Comparison of ENCODE assay signal across 11 cellular contexts in genomic region chr3:79766474-79767193, GRCh38. TPM values are rescaled to one million over a fixed set of nuclear protein-coding genes. Genes with fewer than 3 reads are reported as not detected.
DNase-seq lines count a peak whose midpoint lies in the region; ATAC-seq and TF ChIP-seq lines count a peak whose summit lies in the region.
"Had no signal": no experiment of that assay in that cellular context is flagged by ENCODE, and none has a peak within 500 bp of the region (broad histone marks: within the 10 kb centered on the region; RNA-seq: fewer than 3 reads in every experiment).

No MANE protein-coding gene starts in this region.

- peaks cover 34% of the 10 kb centered on the region for H3K4me1 Mint-ChIP-seq in brain
- H3K4me1 Mint-ChIP-seq in stimulated activated naive B cell treated with anti-CD40 and anti-IgM and Interleukin-4, amounts not matched to agents 10 μg/mL and 1 μg/mL and 100 μg/mL, for 72 hours: no peaks in the 10 kb centered on the region

- no peak overlapping the region for H3K4me3 Mint-ChIP-seq in brain
- no peak overlapping the region for H3K4me3 Mint-ChIP-seq in stimulated activated naive B cell treated with anti-CD40 and anti-IgM and Interleukin-4, amounts not matched to agents 10 μg/mL and 1 μg/mL and 100 μg/mL, for 72 hours
- H3K4me3 Mint-ChIP-seq: T-helper 1 cell treated with Interleukin-12 subunit alpha and Interleukin-12 subunit beta and Interleukin-4 antibody, amounts not matched to agents 30 μg/mL and 1 μg/mL, for 36 hours had no signal

- TF ChIP-seq CTCF in brain (conservative IDR thresholded peaks at IDR 0.05): no peak
- no peak for TF ChIP-seq CTCF in retinal pigment epithelial cell (conservative IDR thresholded peaks at IDR 0.05; ENCODE audit: low read depth, low read length)

- H3K27me3 Mint-ChIP-seq in brain: peaks cover 18% of the 10 kb centered on the region
- H3K27me3 Mint-ChIP-seq in stimulated activated naive B cell treated with anti-CD40 and anti-IgM and Interleukin-4, amounts not matched to agents 10 μg/mL and 1 μg/mL and 100 μg/mL, for 72 hours: peaks cover 0 to 11% of the 10 kb centered on the region in 2 donors

- no peaks in the 10 kb centered on the region for H3K36me3 Mint-ChIP-seq in brain
- H3K36me3 Mint-ChIP-seq in stimulated activated naive B cell treated with anti-CD40 and anti-IgM and Interleukin-4, amounts not matched to agents 10 μg/mL and 1 μg/mL and 100 μg/mL, for 72 hours: no peaks in the 10 kb centered on the region

- H3K27me3 ChIP-seq in HUES64 (ENCODE audit: insufficient read depth, low read length): peaks cover 63% of the 10 kb centered on the region

- no peaks in the 10 kb centered on the region for H3K9me3 ChIP-seq in HUES64 (ENCODE audit: insufficient read depth, low read depth, low read length)

- H3K9ac ChIP-seq in HUES64 (ENCODE audit: low read depth, low read length): no peak overlapping the region; the same call in 1 of the 2 replicates

- H3K27ac ChIP-seq in HUES64 (ENCODE audit: low read depth, low read length): no peak overlapping the region

- H3K4me1 ChIP-seq in HUES64 (ENCODE audit: insufficient read depth, low read length): peaks cover 24% of the 10 kb centered on the region

- no peaks in the 10 kb centered on the region for H3K9me3 Mint-ChIP-seq in brain
- peaks cover 3% of the 10 kb centered on the region in 2 donors for H3K9me3 Mint-ChIP-seq in stimulated activated naive B cell treated with anti-CD40 and anti-IgM and Interleukin-4, amounts not matched to agents 10 μg/mL and 1 μg/mL and 100 μg/mL, for 72 hours
- H3K9me3 Mint-ChIP-seq: T-helper 1 cell treated with Interleukin-12 subunit alpha and Interleukin-12 subunit beta and Interleukin-4 antibody, amounts not matched to agents 30 μg/mL and 1 μg/mL, for 36 hours had no signal

- DNase-seq in iPS-NIHi11 (ENCODE audit: low spot score) (peak; percentile 26), retinal pigment epithelial cell (ENCODE audit: low read depth) (no peak), HCEC 1CT (no peak), DMS 273 (lab: John Stamatoyannopoulos, UW; ENCODE audit: unreplicated experiment) (no peak)
- DNase-seq in stimulated activated naive B cell treated with anti-CD40 and anti-IgM and Interleukin-4, amounts not matched to agents 10 μg/mL and 1 μg/mL and 100 μg/mL, for 72 hours: no peak
- DNase-seq: activated CD4-positive, alpha-beta T cell treated with anti-CD3 and anti-CD28 coated beads, Interleukin-2, amount 50 U/mL, for 1 hour; NCI-H187 had no signal

- WGBS in HUES64: 2% methylated on average over 42 of the region's 43 CpGs

- peak overlapping the region in 4 of 5 experiments; percentile 1 to 77 (median 35) for H3K27ac Mint-ChIP-seq in brain
- no peak overlapping the region for H3K27ac Mint-ChIP-seq in stimulated activated naive B cell treated with anti-CD40 and anti-IgM and Interleukin-4, amounts not matched to agents 10 μg/mL and 1 μg/mL and 100 μg/mL, for 72 hours
- H3K27ac Mint-ChIP-seq: T-helper 1 cell treated with Interleukin-12 subunit alpha and Interleukin-12 subunit beta and Interleukin-4 antibody, amounts not matched to agents 30 μg/mL and 1 μg/mL, for 36 hours had no signal

- ATAC-seq in GM19467 (IDR thresholded peaks at IDR 0.05; ENCODE audit: unreplicated experiment): no peak
- ATAC-seq in stimulated activated naive B cell treated with anti-CD40 and anti-IgM and Interleukin-4, amounts not matched to agents 10 μg/mL and 1 μg/mL and 100 μg/mL, for 72 hours (replicated peaks): no peak

- H3K36me3 ChIP-seq in HUES64 (ENCODE audit: insufficient read depth, low read length): no peaks in the 10 kb centered on the region

- H3K4me3 ChIP-seq in HUES64 (ENCODE audit: low read length): peak overlapping the region; percentile 48
- peak overlapping the region; percentile 69 for H3K4me3 ChIP-seq in retinal pigment epithelial cell (ENCODE audit: low read length)

RNA-seq across cellular contexts. Expression of gene ROBO1, which starts 1.2 kb away (rescaled TPM):
- polyA plus RNA-seq in HUES64 (2013, experiment 1 of 2): 36.9 TPM
- polyA plus RNA-seq in HUES64 (2013, experiment 2 of 2): 54.7 TPM
- 8.3 TPM for polyA plus RNA-seq in brain (ENCODE audit: insufficient read depth, low read depth, low replicate concordance)
